In genomic region chr17:34619687-34620217, GRCh38 we compare ENCODE assay signal across 30 cellular contexts. TPM values are rescaled to one million over a fixed set of nuclear protein-coding genes. Genes with fewer than 3 reads are reported as not detected.
DNase-seq lines count a peak whose midpoint lies in the region; ATAC-seq and TF ChIP-seq lines count a peak whose summit lies in the region.
"Had no signal": no experiment of that assay in that cellular context is flagged by ENCODE, and none has a peak within 500 bp of the region (broad histone marks: within the 10 kb centered on the region; RNA-seq: fewer than 3 reads in every experiment).

No MANE protein-coding gene starts in this region.

- no peaks in the 10 kb centered on the region for H3F3A ChIP-seq in SK-N-SH (replicated peaks; ENCODE audit: insufficient read depth)

- H3K9me2 ChIP-seq in SK-N-SH = no peaks in the 10 kb centered on the region

- ATAC-seq in SK-N-SH treated with all-trans-retinoic acid at 6 μM for 48 hours = no peak
- ATAC-seq in esophagus mucosa = no peak
- ATAC-seq: activated CD4-positive, CD25-positive, alpha-beta regulatory T cell treated with anti-CD3 and anti-CD28 coated beads, Interleukin-2, amount 50 U/mL, for 24 hours; activated naive CD8-positive, alpha-beta T cell treated with anti-CD3 and anti-CD28 coated beads, Interleukin-2, amount 50 U/mL, for 24 hours; activated T-cell treated with anti-CD3 and anti-CD28 coated beads, Interleukin-2, amount 50 U/mL, for 72 hours; left lung had no signal

- H3K27ac Mint-ChIP-seq in activated T-cell treated with anti-CD3 and anti-CD28 coated beads, Interleukin-2, amount 50 U/mL, for 24 hours = no peak overlapping the region
- H3K27ac Mint-ChIP-seq: activated naive CD8-positive, alpha-beta T cell treated with anti-CD3 and anti-CD28 coated beads, Interleukin-2, amount 50 U/mL, for 24 hours; activated T-cell treated with anti-CD3 and anti-CD28 coated beads, Interleukin-2, amount 50 U/mL, for 72 hours; CD4-positive, alpha-beta T cell; T-helper 1 cell treated with Interleukin-12 subunit alpha and Interleukin-12 subunit beta and Interleukin-4 antibody, amounts not matched to agents 30 μg/mL and 1 μg/mL, for 36 hours had no signal

- H3K4me3 ChIP-seq in SK-N-SH (ENCODE audit: low read depth in 2 of 2, low read length in 1 of 2) = no peak overlapping the region
- H3K4me3 ChIP-seq: left lung, SK-N-MC, skin epidermis, upper lobe of left lung had no signal

- peaks cover 68% of the 10 kb centered on the region for H3K27me3 Mint-ChIP-seq in activated T-cell treated with anti-CD3 and anti-CD28 coated beads, Interleukin-2, amount 50 U/mL, for 24 hours

- H3K4me1 Mint-ChIP-seq in activated T-cell treated with anti-CD3 and anti-CD28 coated beads, Interleukin-2, amount 50 U/mL, for 24 hours (ENCODE audit: low read depth) = no peaks in the 10 kb centered on the region
- H3K4me1 Mint-ChIP-seq: activated naive CD8-positive, alpha-beta T cell treated with anti-CD3 and anti-CD28 coated beads, Interleukin-2, amount 50 U/mL, for 24 hours; central memory CD8-positive, alpha-beta T cell had no signal

- H3K36me3 Mint-ChIP-seq in activated T-cell treated with anti-CD3 and anti-CD28 coated beads, Interleukin-2, amount 50 U/mL, for 24 hours (ENCODE audit: low read depth) = no peaks in the 10 kb centered on the region

- H3K4me3 Mint-ChIP-seq in activated T-cell treated with anti-CD3 and anti-CD28 coated beads, Interleukin-2, amount 50 U/mL, for 24 hours = no peak overlapping the region
- H3K4me3 Mint-ChIP-seq: activated naive CD8-positive, alpha-beta T cell treated with anti-CD3 and anti-CD28 coated beads, Interleukin-2, amount 50 U/mL, for 24 hours; activated T-cell treated with anti-CD3 and anti-CD28 coated beads, Interleukin-2, amount 50 U/mL, for 72 hours; CD4-positive, alpha-beta T cell; central memory CD8-positive, alpha-beta T cell; T-helper 1 cell treated with Interleukin-12 subunit alpha and Interleukin-12 subunit beta and Interleukin-4 antibody, amounts not matched to agents 30 μg/mL and 1 μg/mL, for 36 hours had no signal

- no peaks in the 10 kb centered on the region for H3K79me2 ChIP-seq in SK-N-SH (ENCODE audit: insufficient read depth)
- H3K79me2 ChIP-seq: parathyroid adenoma had no signal

- no peak for TF ChIP-seq CTCF in SK-N-SH (IDR thresholded peaks at IDR 0.05)

- H3K27me3 ChIP-seq in SK-N-SH (ENCODE audit: insufficient read depth) = no peaks in the 10 kb centered on the region
- H3K27me3 ChIP-seq: upper lobe of left lung had no signal

- H4K20me1 ChIP-seq in SK-N-SH (ENCODE audit: insufficient read depth) = no peaks in the 10 kb centered on the region

- H3K36me3 ChIP-seq in SK-N-SH (replicated peaks in 1 of 2; ENCODE audit: control insufficient read depth in 1 of 2, insufficient read depth in 2 of 2, low read length in 1 of 2) = no peaks in the 10 kb centered on the region
- H3K36me3 ChIP-seq: left lung, upper lobe of left lung had no signal

- no peak for TF ChIP-seq EP300 in SK-N-SH (IDR thresholded peaks at IDR 0.05; ENCODE audit: borderline replicate concordance in 1 of 2, low read depth in 1 of 2, low read length in 1 of 2)

- CTCF ChIA-PET in SK-N-SH (lab: Yijun Ruan, JAX) = interaction anchor here (0.8 to 8.3 kb wide), 4 partner anchors 18 to 274 kb away, joined by 3 to 60 read pairs (median 6); no protein-coding TSS in a partner anchor

- H3K9me3 ChIP-seq in SK-N-SH = no peaks in the 10 kb centered on the region
- H3K9me3 ChIP-seq: left lung, upper lobe of left lung had no signal

- peak; percentile 36 for TF ChIP-seq RAD21 in SK-N-SH (IDR thresholded peaks at IDR 0.05; ENCODE audit: low read length)

- H3K27ac ChIP-seq in SK-N-SH (ENCODE audit: low read depth in 2 of 2, low read length in 1 of 2) = no peak overlapping the region; a peak in 1 of 4 replicates
- H3K27ac ChIP-seq: left lung, parathyroid adenoma, SK-N-MC, skin epidermis, upper lobe of left lung had no signal

- POLR2A ChIA-PET in SK-N-SH (lab: Yijun Ruan, JAX) = no interaction called here

- no peak overlapping the region for H3K9ac ChIP-seq in SK-N-SH
- H3K9ac ChIP-seq: parathyroid adenoma had no signal

- peaks cover 0 to 39% of the 10 kb centered on the region in 2 experiments; a peak in 2 of 4 replicates for H3K4me1 ChIP-seq in SK-N-SH (ENCODE audit: control insufficient read depth in 1 of 2, insufficient read depth in 2 of 2, low read depth in 1 of 2, low read length in 1 of 2)
- H3K4me1 ChIP-seq: left lung, parathyroid adenoma, upper lobe of left lung had no signal

- 13% methylated on average over 3 of the region's 3 CpGs for WGBS in SK-N-SH (ENCODE audit: low lambda C conversion rate)

- no peak for DNase-seq in SK-N-SH
- peak; percentile 58 for DNase-seq in NCI-H2107 (lab: John Stamatoyannopoulos, UW)
- DNase-seq in NCI-H82 (lab: John Stamatoyannopoulos, UW) = peak; percentile 82
- no peak for DNase-seq in activated T-cell treated with anti-CD3 and anti-CD28 coated beads, Interleukin-2, amount 50 U/mL, for 24 hours
- no peak for DNase-seq in 8988T
- DNase-seq in central memory CD4-positive, alpha-beta T cell = no peak
- DNase-seq: activated CD4-positive, alpha-beta T cell treated with anti-CD3 and anti-CD28 coated beads, Interleukin-2, amount 50 U/mL, for 48 hours; activated naive CD4-positive, alpha-beta T cell; activated naive CD8-positive, alpha-beta T cell treated with anti-CD3 and anti-CD28 coated beads, Interleukin-2, amount 50 U/mL, for 24 hours; activated T-cell treated with anti-CD3 and anti-CD28 coated beads, Interleukin-2, amount 50 U/mL, for 72 hours; CD4-positive, alpha-beta T cell; erythroblast; head of caudate nucleus; Karpas-422; left lung; mesendoderm; NCI-H187 treated with DMSO at 0.1 percent for 48 hours; NCI-H446; retina; stimulated activated naive CD4-positive, alpha-beta T cell; upper lobe of left lung had no signal

- H3K9me3 Mint-ChIP-seq in activated T-cell treated with anti-CD3 and anti-CD28 coated beads, Interleukin-2, amount 50 U/mL, for 24 hours = no peaks in the 10 kb centered on the region
- H3K9me3 Mint-ChIP-seq: activated naive CD8-positive, alpha-beta T cell treated with anti-CD3 and anti-CD28 coated beads, Interleukin-2, amount 50 U/mL, for 24 hours; activated T-cell treated with anti-CD3 and anti-CD28 coated beads, Interleukin-2, amount 50 U/mL, for 72 hours; CD4-positive, alpha-beta T cell; central memory CD8-positive, alpha-beta T cell; T-helper 1 cell treated with Interleukin-12 subunit alpha and Interleukin-12 subunit beta and Interleukin-4 antibody, amounts not matched to agents 30 μg/mL and 1 μg/mL, for 36 hours had no signal

- no peak overlapping the region for H3K4me2 ChIP-seq in SK-N-SH

- no peak overlapping the region for H2AFZ ChIP-seq in SK-N-SH (ENCODE audit: low read depth)
- H2AFZ ChIP-seq: parathyroid adenoma had no signal

TF ChIP-seq in SK-N-SH, 30 proteins besides CTCF, POLR2A, EP300 and RAD21 (continues in another document):
- TF ChIP-seq CHD2 (IDR thresholded peaks at IDR 0.05; ENCODE audit: low read length, partially characterized antibody) = no peak
- TF ChIP-seq GATA2 (CRISPR knock-in tag; IDR thresholded peaks at IDR 0.05) = 0 out of 2 replicates have a peak, but pooled peaks have one; percentile 48
- no peak for TF ChIP-seq FOXM1 (IDR thresholded peaks at IDR 0.05; ENCODE audit: low read depth)
- TF ChIP-seq, protein P1, sequence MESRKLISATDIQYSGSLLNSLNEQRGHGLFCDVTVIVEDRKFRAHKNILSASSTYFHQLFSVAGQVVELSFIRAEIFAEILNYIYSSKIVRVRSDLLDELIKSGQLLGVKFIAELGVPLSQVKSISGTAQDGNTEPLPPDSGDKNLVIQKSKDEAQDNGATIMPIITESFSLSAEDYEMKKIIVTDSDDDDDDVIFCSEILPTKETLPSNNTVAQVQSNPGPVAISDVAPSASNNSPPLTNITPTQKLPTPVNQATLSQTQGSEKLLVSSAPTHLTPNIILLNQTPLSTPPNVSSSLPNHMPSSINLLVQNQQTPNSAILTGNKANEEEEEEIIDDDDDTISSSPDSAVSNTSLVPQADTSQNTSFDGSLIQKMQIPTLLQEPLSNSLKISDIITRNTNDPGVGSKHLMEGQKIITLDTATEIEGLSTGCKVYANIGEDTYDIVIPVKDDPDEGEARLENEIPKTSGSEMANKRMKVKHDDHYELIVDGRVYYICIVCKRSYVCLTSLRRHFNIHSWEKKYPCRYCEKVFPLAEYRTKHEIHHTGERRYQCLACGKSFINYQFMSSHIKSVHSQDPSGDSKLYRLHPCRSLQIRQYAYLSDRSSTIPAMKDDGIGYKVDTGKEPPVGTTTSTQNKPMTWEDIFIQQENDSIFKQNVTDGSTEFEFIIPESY (IDR thresholded peaks at IDR 0.05; ENCODE audit: borderline replicate concordance, low read depth) = no peak
- TF ChIP-seq TCF12 (IDR thresholded peaks at IDR 0.05) = no peak
- TF ChIP-seq ELF1 (IDR thresholded peaks at IDR 0.05) = no peak

TF ChIP-seq in SK-N-SH treated with all-trans-retinoic acid at 6 μM for 48 hours, 23 proteins besides CTCF, POLR2A, EP300 and RAD21 (continues in another document):
- TF ChIP-seq ZC3H10 (CRISPR knock-in tag; IDR thresholded peaks at IDR 0.05) (no peak), TCF4 (CRISPR knock-in tag; IDR thresholded peaks at IDR 0.05; ENCODE audit: borderline replicate concordance) (no peak), ZNF8 (CRISPR knock-in tag; IDR thresholded peaks at IDR 0.05) (no peak), GLIS3 (CRISPR knock-in tag; IDR thresholded peaks at IDR 0.05) (no peak), BACH2 (CRISPR knock-in tag; IDR thresholded peaks at IDR 0.05; ENCODE audit: borderline replicate concordance) (no peak), ISL1 (CRISPR knock-in tag; IDR thresholded peaks at IDR 0.05) (no peak), ESRRG (CRISPR knock-in tag; IDR thresholded peaks at IDR 0.05) (no peak), ZFP30 (CRISPR knock-in tag; IDR thresholded peaks at IDR 0.05) (no peak)
- TF ChIP-seq, protein P2, sequence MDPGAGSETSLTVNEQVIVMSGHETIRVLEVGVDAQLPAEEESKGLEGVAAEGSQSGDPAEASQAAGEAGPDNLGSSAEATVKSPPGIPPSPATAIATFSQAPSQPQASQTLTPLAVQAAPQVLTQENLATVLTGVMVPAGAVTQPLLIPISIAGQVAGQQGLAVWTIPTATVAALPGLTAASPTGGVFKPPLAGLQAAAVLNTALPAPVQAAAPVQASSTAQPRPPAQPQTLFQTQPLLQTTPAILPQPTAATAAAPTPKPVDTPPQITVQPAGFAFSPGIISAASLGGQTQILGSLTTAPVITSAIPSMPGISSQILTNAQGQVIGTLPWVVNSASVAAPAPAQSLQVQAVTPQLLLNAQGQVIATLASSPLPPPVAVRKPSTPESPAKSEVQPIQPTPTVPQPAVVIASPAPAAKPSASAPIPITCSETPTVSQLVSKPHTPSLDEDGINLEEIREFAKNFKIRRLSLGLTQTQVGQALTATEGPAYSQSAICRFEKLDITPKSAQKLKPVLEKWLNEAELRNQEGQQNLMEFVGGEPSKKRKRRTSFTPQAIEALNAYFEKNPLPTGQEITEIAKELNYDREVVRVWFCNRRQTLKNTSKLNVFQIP (CRISPR knock-in tag; IDR thresholded peaks at IDR 0.05; ENCODE audit: borderline replicate concordance, low read depth) = no peak

RNA-seq across cellular contexts. Expression of gene TMEM132E, which starts 40.4 kb away (rescaled TPM):
- polyA plus RNA-seq in SK-N-SH (2012; rRNA removed) = not detected in 2 replicates
- polyA plus RNA-seq in SK-N-SH (2012; cell fraction: cytosol; rRNA removed) = not detected in 2 replicates
- not detected in 2 replicates for polyA plus RNA-seq in SK-N-SH (2012; cell fraction: nucleus; rRNA removed)
- total RNA-seq in esophagus mucosa = not detected
- total RNA-seq: activated T-cell treated with anti-CD3 and anti-CD28 coated beads, Interleukin-2, amount 50 U/mL, for 72 hours; myocyte had no signal

Comparison
In these comparisons a context has a peak if more than half of its experiments do, and no peak if none do; other contexts are left out.
1. DNase-seq: peak in NCI-H2107 (single experiment) and NCI-H82 (single experiment); none in SK-N-SH (single experiment), activated T-cell treated with anti-CD3 and anti-CD28 coated beads, Interleukin-2, amount 50 U/mL, for 24 hours (single experiment), 8988T (single experiment) and central memory CD4-positive, alpha-beta T cell (single experiment).